In genomic region chr1:62917314-62917713, GRCh38 we compare ENCODE assay signal across 37 cellular contexts.
"Had no signal": no experiment of that assay in that cellular context is flagged by ENCODE, and none has a peak within 500 bp of the region (broad histone marks: within the 10 kb centered on the region; RNA-seq: fewer than 3 reads in every experiment).

No MANE protein-coding gene starts in this region.

- H3K4me1 ChIP-seq: ascending aorta had no signal

- H3K4me1 Mint-ChIP-seq: activated B cell treated with CpG ODN at 0.5 μM for 24 hours; activated CD4-positive, alpha-beta T cell treated with anti-CD3 and anti-CD28 coated beads, Interleukin-2, amount 10 ng/mL, durations not matched to agents 24 days and 14 days; activated naive CD8-positive, alpha-beta T cell treated with anti-CD3 and anti-CD28 coated beads for 36 hours; activated T-helper 17 cell treated with anti-CD3 and anti-CD28 coated beads, Interleukin-2, amount 50 U/mL, for 72 hours; central memory CD8-positive, alpha-beta T cell had no signal

- H3K27ac ChIP-seq: ascending aorta, cardiac muscle cell, VCaP had no signal

- FAIRE-seq: bronchial epithelial cell, TTC549 had no signal

- H3K36me3 Mint-ChIP-seq: activated CD4-positive, alpha-beta memory T cell treated with anti-CD3 and anti-CD28 coated beads for 36 hours; activated naive CD4-positive, alpha-beta T cell treated with anti-CD3 and anti-CD28 coated beads, Interleukin-2, amount 50 U/mL, for 72 hours; activated naive CD8-positive, alpha-beta T cell treated with anti-CD3 and anti-CD28 coated beads for 36 hours; brain had no signal

- H3K4me3 ChIP-seq: ascending aorta, cardiac muscle cell had no signal

- ATAC-seq: activated CD8-positive, alpha-beta T cell treated with anti-CD3 and anti-CD28 coated beads for 36 hours; activated naive CD4-positive, alpha-beta T cell treated with anti-CD3 and anti-CD28 coated beads, Interleukin-2, amount 50 U/mL, for 72 hours; activated T-cell treated with anti-CD3 and anti-CD28 coated beads, Interleukin-2, amount 50 U/mL, for 4 hours; activated T-cell treated with anti-CD3 and anti-CD28 coated beads, Interleukin-2, amount 50 U/mL, for 72 hours; activated T-helper 17 cell treated with anti-CD3 and anti-CD28 coated beads, Interleukin-2, amount 50 U/mL, for 72 hours had no signal

- H3K27me3 ChIP-seq: ascending aorta, cardiac muscle cell had no signal

- H3K9me3 ChIP-seq: ascending aorta had no signal

- H3K9me3 Mint-ChIP-seq: activated B cell treated with CpG ODN at 0.5 μM for 24 hours; activated CD4-positive, alpha-beta memory T cell treated with anti-CD3 and anti-CD28 coated beads for 36 hours; activated CD4-positive, alpha-beta T cell treated with anti-CD3 and anti-CD28 coated beads, Interleukin-2, amount 10 ng/mL, durations not matched to agents 24 days and 14 days; activated CD8-positive, alpha-beta T cell treated with anti-CD3 and anti-CD28 coated beads for 36 hours; activated naive CD4-positive, alpha-beta T cell treated with anti-CD3 and anti-CD28 coated beads for 36 hours; activated naive CD4-positive, alpha-beta T cell treated with anti-CD3 and anti-CD28 coated beads, Interleukin-2, amount 50 U/mL, for 72 hours; activated naive CD8-positive, alpha-beta T cell treated with anti-CD3 and anti-CD28 coated beads for 36 hours; activated T-cell treated with anti-CD3 and anti-CD28 coated beads, Interleukin-2, amount 50 U/mL, for 4 hours; activated T-cell treated with anti-CD3 and anti-CD28 coated beads, Interleukin-2, amount 50 U/mL, for 72 hours; activated T-helper 1 cell treated with anti-CD3 and anti-CD28 coated beads, Interleukin-12 subunit alpha, Interleukin-12 subunit beta, Interleukin-2, Interleukin-4 antibody, amounts not matched to agents 30 ng/mL and 10 ng/mL and 1 ng/mL, durations not matched to agents 14 hours and 24 hours and 36 hours; activated T-helper 17 cell treated with anti-CD3 and anti-CD28 coated beads, Interleukin-2, amount 50 U/mL, for 72 hours; brain; central memory CD8-positive, alpha-beta T cell; T-helper 1 cell treated with Interleukin-12 subunit alpha and Interleukin-12 subunit beta and Interleukin-4 antibody, amounts not matched to agents 30 μg/mL and 1 μg/mL, for 36 hours; T-helper 2 cell treated with Interferon-gamma antibody and Interleukin-4, amounts not matched to agents 5 μg/mL and 100 μg/mL, for 36 hours had no signal

- H3K27ac Mint-ChIP-seq: activated B cell treated with CpG ODN at 0.5 μM for 24 hours; activated CD4-positive, alpha-beta memory T cell treated with anti-CD3 and anti-CD28 coated beads for 36 hours; activated CD4-positive, alpha-beta T cell treated with anti-CD3 and anti-CD28 coated beads, Interleukin-2, amount 10 ng/mL, durations not matched to agents 24 days and 14 days; activated CD8-positive, alpha-beta T cell treated with anti-CD3 and anti-CD28 coated beads for 36 hours; activated naive CD4-positive, alpha-beta T cell treated with anti-CD3 and anti-CD28 coated beads for 36 hours; activated naive CD4-positive, alpha-beta T cell treated with anti-CD3 and anti-CD28 coated beads, Interleukin-2, amount 50 U/mL, for 72 hours; activated naive CD8-positive, alpha-beta T cell treated with anti-CD3 and anti-CD28 coated beads for 36 hours; activated T-cell treated with anti-CD3 and anti-CD28 coated beads, Interleukin-2, amount 50 U/mL, for 72 hours; activated T-helper 1 cell treated with anti-CD3 and anti-CD28 coated beads, Interleukin-12 subunit alpha, Interleukin-12 subunit beta, Interleukin-2, Interleukin-4 antibody, amounts not matched to agents 30 ng/mL and 10 ng/mL and 1 ng/mL, durations not matched to agents 14 hours and 24 hours and 36 hours; activated T-helper 17 cell treated with anti-CD3 and anti-CD28 coated beads, Interleukin-2, amount 50 U/mL, for 72 hours; brain; T-helper 1 cell treated with Interleukin-12 subunit alpha and Interleukin-12 subunit beta and Interleukin-4 antibody, amounts not matched to agents 30 μg/mL and 1 μg/mL, for 36 hours; T-helper 2 cell treated with Interferon-gamma antibody and Interleukin-4, amounts not matched to agents 5 μg/mL and 100 μg/mL, for 36 hours had no signal

- H3K36me3 ChIP-seq: ascending aorta, cardiac muscle cell had no signal

- H3K4me3 Mint-ChIP-seq: activated B cell treated with CpG ODN at 0.5 μM for 24 hours; activated CD4-positive, alpha-beta memory T cell treated with anti-CD3 and anti-CD28 coated beads for 36 hours; activated CD4-positive, alpha-beta T cell treated with anti-CD3 and anti-CD28 coated beads, Interleukin-2, amount 10 ng/mL, durations not matched to agents 24 days and 14 days; activated CD8-positive, alpha-beta T cell treated with anti-CD3 and anti-CD28 coated beads for 36 hours; activated naive CD4-positive, alpha-beta T cell treated with anti-CD3 and anti-CD28 coated beads for 36 hours; activated naive CD8-positive, alpha-beta T cell treated with anti-CD3 and anti-CD28 coated beads for 36 hours; activated T-cell treated with anti-CD3 and anti-CD28 coated beads, Interleukin-2, amount 50 U/mL, for 4 hours; activated T-cell treated with anti-CD3 and anti-CD28 coated beads, Interleukin-2, amount 50 U/mL, for 72 hours; activated T-helper 1 cell treated with anti-CD3 and anti-CD28 coated beads, Interleukin-12 subunit alpha, Interleukin-12 subunit beta, Interleukin-2, Interleukin-4 antibody, amounts not matched to agents 30 ng/mL and 10 ng/mL and 1 ng/mL, durations not matched to agents 14 hours and 24 hours and 36 hours; activated T-helper 17 cell treated with anti-CD3 and anti-CD28 coated beads, Interleukin-2, amount 50 U/mL, for 72 hours; brain; central memory CD8-positive, alpha-beta T cell; T-helper 1 cell treated with Interleukin-12 subunit alpha and Interleukin-12 subunit beta and Interleukin-4 antibody, amounts not matched to agents 30 μg/mL and 1 μg/mL, for 36 hours; T-helper 2 cell treated with Interferon-gamma antibody and Interleukin-4, amounts not matched to agents 5 μg/mL and 100 μg/mL, for 36 hours had no signal

- DNase-seq: activated B cell treated with CpG ODN at 0.5 μM for 24 hours; activated CD4-positive, alpha-beta memory T cell treated with anti-CD3 and anti-CD28 coated beads for 36 hours; activated CD4-positive, alpha-beta T cell treated with anti-CD3 and anti-CD28 coated beads for 4 hours; activated CD4-positive, alpha-beta T cell treated with anti-CD3 and anti-CD28 coated beads, Interleukin-2, amount 10 ng/mL, durations not matched to agents 24 days and 14 days; activated CD4-positive, alpha-beta T cell treated with anti-CD3 and anti-CD28 coated beads, Interleukin-2, amount 50 U/mL, for 1 hour; activated CD4-positive, alpha-beta T cell treated with anti-CD3 and anti-CD28 coated beads, Interleukin-2, amount 50 U/mL, for 4 hours; activated CD4-positive, CD25-positive, alpha-beta regulatory T cell treated with anti-CD3 and anti-CD28 coated beads, Interleukin-2, amount 50 U/mL, for 72 hours; activated CD8-positive, alpha-beta memory T cell treated with anti-CD3 and anti-CD28 coated beads, Interleukin-2, amount 50 U/mL, for 4 hours; activated CD8-positive, alpha-beta T cell treated with anti-CD3 and anti-CD28 coated beads for 36 hours; activated effector memory CD4-positive, alpha-beta T cell treated with anti-CD3 and anti-CD28 coated beads, Interleukin-2, amount 50 U/mL, for 16 hours; activated gamma-delta T cell treated with Interleukin-2 at 50 U/mL for 16 hours; activated naive CD4-positive, alpha-beta T cell; activated naive CD4-positive, alpha-beta T cell treated with anti-CD3 and anti-CD28 coated beads for 36 hours; activated naive CD4-positive, alpha-beta T cell treated with anti-CD3 and anti-CD28 coated beads, Interleukin-2, amount 50 U/mL, for 16 hours; activated naive CD8-positive, alpha-beta T cell treated with anti-CD3 and anti-CD28 coated beads for 36 hours; activated T-cell treated with anti-CD3 and anti-CD28 coated beads for 4 hours; activated T-cell treated with anti-CD3 and anti-CD28 coated beads, Interleukin-2, amount 50 U/mL, for 1 hour; activated T-cell treated with anti-CD3 and anti-CD28 coated beads, Interleukin-2, amount 50 U/mL, for 4 hours; activated T-cell treated with anti-CD3 and anti-CD28 coated beads, Interleukin-2, amount 50 U/mL, for 72 hours; amygdala; anterior cingulate cortex; caudate nucleus; cerebellar nuclear complex; T-helper 2 cell; T-helper 9 cell had no signal
